ENCODE assay signal across 30 cellular contexts in the genomic region with DNA sequence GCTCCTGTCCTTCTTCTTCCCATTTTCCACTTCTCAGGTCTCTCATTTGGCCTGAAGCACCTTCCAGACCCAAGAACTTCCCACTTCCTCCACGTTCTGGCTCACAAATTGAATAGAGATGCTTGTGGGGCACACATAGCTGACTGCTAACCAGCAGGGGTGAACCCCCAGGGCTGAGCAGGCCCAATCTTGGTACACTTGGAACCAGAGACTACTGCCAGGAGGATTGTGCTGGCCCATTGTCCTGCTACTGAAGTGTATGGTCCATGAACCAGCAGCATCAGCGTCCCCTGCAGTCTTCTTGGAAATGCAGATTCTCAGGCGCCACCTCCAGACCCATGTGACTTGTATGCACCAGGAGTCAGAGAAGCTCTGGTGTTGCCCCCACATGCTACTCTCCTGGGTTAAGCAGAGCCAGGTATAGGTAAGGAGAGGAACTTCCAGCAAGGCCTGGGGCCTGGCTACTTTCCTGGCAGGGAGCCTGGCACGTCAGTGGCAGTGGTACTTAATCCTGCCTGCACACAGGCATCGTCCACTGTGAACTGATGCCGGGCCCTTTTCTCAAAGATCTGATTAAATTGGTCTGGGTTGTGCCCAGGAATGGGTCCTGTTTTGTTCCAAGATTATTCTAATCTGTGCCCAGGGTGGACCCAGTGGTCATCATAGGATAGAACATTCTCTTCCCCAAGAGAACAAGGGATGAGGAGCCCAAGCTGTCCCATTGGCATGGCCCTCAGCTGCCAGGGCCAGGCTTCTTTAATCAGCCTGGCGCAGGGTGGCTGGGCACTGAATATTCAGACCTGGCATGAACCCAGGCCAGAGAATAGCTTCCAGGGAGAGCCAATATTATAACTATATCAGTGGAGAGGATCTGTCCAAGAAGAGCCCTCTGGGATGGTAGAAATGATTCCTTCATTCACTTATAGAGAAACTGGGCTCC.
"Had no signal": no experiment of that assay in that cellular context is flagged by ENCODE, and none has a peak within 500 bp of the region (broad histone marks: within the 10 kb centered on the region; RNA-seq: fewer than 3 reads in every experiment).

No MANE protein-coding gene starts in this region.

- H3K4me1 ChIP-seq: ascending aorta, pancreas, prostate gland, testis, transverse colon had no signal

- ATAC-seq: pancreas had no signal

- H3K9me3 ChIP-seq: ascending aorta, pancreas, prostate gland, testis, transverse colon had no signal

- H3K27ac Mint-ChIP-seq: activated CD4-positive, alpha-beta memory T cell treated with anti-CD3 and anti-CD28 coated beads for 36 hours; activated CD4-positive, alpha-beta T cell treated with anti-CD3 and anti-CD28 coated beads, Interleukin-2, amount 10 ng/mL, durations not matched to agents 24 days and 14 days; activated naive CD4-positive, alpha-beta T cell treated with anti-CD3 and anti-CD28 coated beads, Interleukin-2, amount 10 ng/mL, durations not matched to agents 7 days and 5 days; activated naive CD8-positive, alpha-beta T cell treated with anti-CD3 and anti-CD28 coated beads, Interleukin-2, amount 10 ng/mL, durations not matched to agents 7 days and 5 days; activated T-helper 1 cell treated with anti-CD3 and anti-CD28 coated beads, Interleukin-12 subunit alpha, Interleukin-12 subunit beta, Interleukin-2, Interleukin-4 antibody, amounts not matched to agents 30 ng/mL and 10 ng/mL and 1 ng/mL, durations not matched to agents 14 hours and 24 hours and 36 hours; mesothelial cell of epicardium; naive B cell; nephron progenitor cell; T-helper 1 cell treated with Interleukin-12 subunit alpha and Interleukin-12 subunit beta and Interleukin-4 antibody, amounts not matched to agents 30 μg/mL and 1 μg/mL, for 36 hours had no signal

- H3K36me3 Mint-ChIP-seq: activated CD4-positive, alpha-beta memory T cell treated with anti-CD3 and anti-CD28 coated beads for 36 hours; activated naive CD4-positive, alpha-beta T cell treated with anti-CD3 and anti-CD28 coated beads, Interleukin-2, amount 10 ng/mL, durations not matched to agents 7 days and 5 days; activated naive CD8-positive, alpha-beta T cell treated with anti-CD3 and anti-CD28 coated beads, Interleukin-2, amount 10 ng/mL, durations not matched to agents 7 days and 5 days; mesothelial cell of epicardium; naive B cell had no signal

- H3K4me3 Mint-ChIP-seq: activated CD4-positive, alpha-beta memory T cell treated with anti-CD3 and anti-CD28 coated beads for 36 hours; activated CD4-positive, alpha-beta T cell treated with anti-CD3 and anti-CD28 coated beads, Interleukin-2, amount 10 ng/mL, durations not matched to agents 24 days and 14 days; activated naive CD4-positive, alpha-beta T cell treated with anti-CD3 and anti-CD28 coated beads, Interleukin-2, amount 10 ng/mL, durations not matched to agents 7 days and 5 days; activated naive CD8-positive, alpha-beta T cell treated with anti-CD3 and anti-CD28 coated beads, Interleukin-2, amount 10 ng/mL, durations not matched to agents 7 days and 5 days; activated T-helper 1 cell treated with anti-CD3 and anti-CD28 coated beads, Interleukin-12 subunit alpha, Interleukin-12 subunit beta, Interleukin-2, Interleukin-4 antibody, amounts not matched to agents 30 ng/mL and 10 ng/mL and 1 ng/mL, durations not matched to agents 14 hours and 24 hours and 36 hours; mesothelial cell of epicardium; naive B cell; nephron progenitor cell; T-helper 1 cell treated with Interleukin-12 subunit alpha and Interleukin-12 subunit beta and Interleukin-4 antibody, amounts not matched to agents 30 μg/mL and 1 μg/mL, for 36 hours had no signal

- H3K27me3 ChIP-seq: ascending aorta, brain microvascular endothelial cell, hepatocyte, testis, transverse colon had no signal

- H3K27ac ChIP-seq: ascending aorta, brain microvascular endothelial cell, epithelial cell of prostate, hepatocyte, pancreas, prostate gland, testis, transverse colon had no signal

- H3K4me3 ChIP-seq: ascending aorta, hepatocyte, pancreas, prostate gland, testis, transverse colon had no signal

- H3K36me3 ChIP-seq: ascending aorta, brain microvascular endothelial cell, pancreas, prostate gland, transverse colon had no signal

- H3K9me3 Mint-ChIP-seq: activated CD4-positive, alpha-beta T cell treated with anti-CD3 and anti-CD28 coated beads, Interleukin-2, amount 10 ng/mL, durations not matched to agents 24 days and 14 days; mesothelial cell of epicardium; nephron progenitor cell had no signal

- H3K27me3 Mint-ChIP-seq: activated CD4-positive, alpha-beta memory T cell treated with anti-CD3 and anti-CD28 coated beads for 36 hours; activated CD4-positive, alpha-beta T cell treated with anti-CD3 and anti-CD28 coated beads, Interleukin-2, amount 10 ng/mL, durations not matched to agents 24 days and 14 days; activated naive CD4-positive, alpha-beta T cell treated with anti-CD3 and anti-CD28 coated beads, Interleukin-2, amount 10 ng/mL, durations not matched to agents 7 days and 5 days; activated naive CD8-positive, alpha-beta T cell treated with anti-CD3 and anti-CD28 coated beads, Interleukin-2, amount 10 ng/mL, durations not matched to agents 7 days and 5 days had no signal

- H3K4me1 Mint-ChIP-seq: activated CD4-positive, alpha-beta T cell treated with anti-CD3 and anti-CD28 coated beads, Interleukin-2, amount 10 ng/mL, durations not matched to agents 24 days and 14 days; activated naive CD4-positive, alpha-beta T cell treated with anti-CD3 and anti-CD28 coated beads, Interleukin-2, amount 10 ng/mL, durations not matched to agents 7 days and 5 days; activated naive CD8-positive, alpha-beta T cell treated with anti-CD3 and anti-CD28 coated beads, Interleukin-2, amount 10 ng/mL, durations not matched to agents 7 days and 5 days had no signal

- DNase-seq: activated CD4-positive, alpha-beta memory T cell treated with anti-CD3 and anti-CD28 coated beads for 36 hours; activated CD4-positive, CD25-positive, alpha-beta regulatory T cell treated with anti-CD3 and anti-CD28 coated beads, Interleukin-2, amount 50 U/mL, for 72 hours; activated CD8-positive, alpha-beta memory T cell treated with anti-CD3 and anti-CD28 coated beads, Interleukin-2, amount 50 U/mL, for 4 hours; activated effector memory CD4-positive, alpha-beta T cell treated with anti-CD3 and anti-CD28 coated beads, Interleukin-2, amount 50 U/mL, for 16 hours; activated naive CD4-positive, alpha-beta T cell treated with anti-CD3 and anti-CD28 coated beads, Interleukin-2, amount 10 ng/mL, durations not matched to agents 7 days and 5 days; activated naive CD8-positive, alpha-beta T cell treated with anti-CD3 and anti-CD28 coated beads, Interleukin-2, amount 10 ng/mL, durations not matched to agents 7 days and 5 days; activated T-cell treated with anti-CD3 and anti-CD28 coated beads, Interleukin-2, amount 50 U/mL, for 1 hour; brain microvascular endothelial cell; caudate nucleus; effector CD8-positive, alpha-beta T cell; left cardiac atrium; naive B cell; nephron progenitor cell; nucleus accumbens; pancreas; stimulated activated CD4-positive, alpha-beta T cell treated with anti-CD3 and anti-CD28 coated beads, Interleukin-15, amount 100 ng/mL, for 24 hours; stimulated activated CD4-positive, alpha-beta T cell treated with anti-CD3 and anti-CD28 coated beads, Interleukin-2, amount 100 ng/mL, for 24 hours; stimulated activated naive CD4-positive, alpha-beta T cell; SW 1271; T-helper 9 cell; testis; transverse colon had no signal
